Comparison of ENCODE assay signal across 10 cellular contexts in the genomic region with DNA sequence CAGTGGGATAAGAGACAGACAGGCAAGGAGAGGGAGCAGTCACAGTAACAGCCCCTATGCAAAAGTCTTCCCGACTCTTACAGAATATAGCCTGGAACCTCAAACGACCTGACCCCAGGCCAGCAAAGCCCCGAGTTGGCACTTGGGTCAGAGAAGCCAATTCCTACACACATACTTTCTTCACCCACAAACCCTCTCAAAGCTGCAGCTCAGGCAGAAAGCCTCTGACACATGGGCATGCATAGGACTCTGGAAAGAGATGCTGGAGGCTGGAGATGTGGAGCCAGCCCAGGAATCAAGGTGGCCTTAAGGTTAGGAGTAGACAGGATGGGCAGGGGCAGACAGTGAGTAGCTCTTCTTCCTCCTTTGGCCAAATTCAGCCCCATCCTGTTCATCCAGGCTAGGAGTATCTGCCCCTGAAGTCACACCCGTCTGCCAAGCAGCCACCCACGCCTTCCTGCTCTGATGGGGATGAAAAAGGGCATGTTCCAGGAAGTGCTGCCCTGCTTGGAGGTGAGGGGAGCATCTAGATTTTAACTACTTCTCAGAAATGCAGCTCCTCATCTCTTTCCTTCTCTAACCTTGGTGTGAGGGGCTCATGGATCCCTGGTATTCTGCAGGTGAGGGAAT. TPM values are rescaled to one million over a fixed set of nuclear protein-coding genes. Genes with fewer than 3 reads are reported as not detected.
DNase-seq lines count a peak whose midpoint lies in the region; ATAC-seq and TF ChIP-seq lines count a peak whose summit lies in the region.
"Had no signal": no experiment of that assay in that cellular context is flagged by ENCODE, and none has a peak within 500 bp of the region (broad histone marks: within the 10 kb centered on the region; RNA-seq: fewer than 3 reads in every experiment).

No MANE protein-coding gene starts in this region.

- no peaks in the 10 kb centered on the region for H3K27me3 Mint-ChIP-seq in naive thymus-derived CD4-positive, alpha-beta T cell

- H3K27ac ChIP-seq in A673 (ENCODE audit: low read depth, low read length, poor library complexity, severe bottlenecking): no peak overlapping the region
- H3K27ac ChIP-seq in naive thymus-derived CD4-positive, alpha-beta T cell (ENCODE audit: low read depth, low read length): peak overlapping the region; percentile 35

- H3K4me1 ChIP-seq in A673 (ENCODE audit: insufficient read depth, low read length, poor library complexity, severe bottlenecking) (peaks cover 13% of the 10 kb centered on the region), Loucy (ENCODE audit: insufficient read depth, low read length, poor library complexity, severe bottlenecking) (peaks cover 63% of the 10 kb centered on the region)
- peaks cover 27 to 50% of the 10 kb centered on the region in 2 donors for H3K4me1 ChIP-seq in naive thymus-derived CD4-positive, alpha-beta T cell (ENCODE audit: control insufficient read depth in 2 of 2, insufficient read depth in 2 of 2, low read length in 2 of 2)

- peaks cover 0 to 19% (median 6%) of the 10 kb centered on the region in 5 donors for H3K36me3 Mint-ChIP-seq in naive thymus-derived CD4-positive, alpha-beta T cell

- H3K9me3 ChIP-seq in A673 (ENCODE audit: low read depth, low read length, poor library complexity, severe bottlenecking): no peaks in the 10 kb centered on the region
- H3K9me3 ChIP-seq in Loucy (ENCODE audit: insufficient read depth, low read depth, low read length): no peaks in the 10 kb centered on the region
- no peaks in the 10 kb centered on the region for H3K9me3 ChIP-seq in naive thymus-derived CD4-positive, alpha-beta T cell (ENCODE audit: control insufficient read depth in 2 of 3, low read length in 3 of 3)

- H3K9me3 Mint-ChIP-seq in naive thymus-derived CD4-positive, alpha-beta T cell: peaks cover 0 to 3% (median 0%) of the 10 kb centered on the region in 11 donors

- H3K9me2 ChIP-seq in Loucy (replicated peaks; ENCODE audit: low read depth, low read length): no peaks in the 10 kb centered on the region

- peak; percentile 47 for ATAC-seq in naive thymus-derived CD4-positive, alpha-beta T cell
- ATAC-seq in GM18498 (IDR thresholded peaks at IDR 0.05; ENCODE audit: unreplicated experiment): no peak

- H3K4me2 ChIP-seq in Loucy (ENCODE audit: low read depth, low read length, poor library complexity, severe bottlenecking): peak overlapping the region; percentile 96

- POLR2A ChIA-PET in A673 (lab: Charles Lee; ENCODE audit: low non-redundant PET): interaction anchor here (0.7 to 0.8 kb wide), 2 partner anchors 10 to 19 kb away, joined by 6 to 8 read pairs; no protein-coding TSS in a partner anchor
- POLR2A ChIA-PET in naive thymus-derived CD4-positive, alpha-beta T cell (lab: Charles Lee): no interaction called here

- BruUV-seq in A673 (replicated peaks; lab: Mats Ljungman, UMichigan): no TSS peak

- intact Hi-C loops in A673 (cut with micrococcal nuclease; ENCODE audit: unreplicated experiment): no loop called here
- intact Hi-C loops in naive thymus-derived CD4-positive, alpha-beta T cell (cut with micrococcal nuclease): no loop called here

- H4K20me1 ChIP-seq in Loucy (ENCODE audit: insufficient read depth, low read length, poor library complexity, severe bottlenecking): peaks cover 25% of the 10 kb centered on the region

- H3K36me3 ChIP-seq in A673 (ENCODE audit: insufficient read depth, low read length, poor library complexity, severe bottlenecking) (peaks cover 7% of the 10 kb centered on the region), Loucy (ENCODE audit: insufficient read depth, low read length) (peaks cover 5% of the 10 kb centered on the region; the same call in 1 of the 2 replicates)
- peaks cover 0 to 13% (median 0%) of the 10 kb centered on the region in 3 experiments for H3K36me3 ChIP-seq in naive thymus-derived CD4-positive, alpha-beta T cell (ENCODE audit: control insufficient read depth in 2 of 3, insufficient read depth in 3 of 3, low read length in 3 of 3)

- H3K4me3 Mint-ChIP-seq in naive thymus-derived CD4-positive, alpha-beta T cell: peak overlapping the region; percentile 54 to 89 (median 80)

- H3K4me3 ChIP-seq in A673 (ENCODE audit: low read depth, low read length, poor library complexity, severe bottlenecking): no peak overlapping the region
- H3K4me3 ChIP-seq in Loucy (ENCODE audit: low read length, poor library complexity, severe bottlenecking): peak overlapping the region; percentile 61
- H3K4me3 ChIP-seq in naive thymus-derived CD4-positive, alpha-beta T cell (ENCODE audit: low read length): no peak overlapping the region

- no peaks in the 10 kb centered on the region for H3F3A ChIP-seq in Loucy (ENCODE audit: low read depth)

- no peak overlapping the region for H2AFZ ChIP-seq in Loucy (ENCODE audit: low read length)

- peaks cover 51 to 83% (median 75%) of the 10 kb centered on the region in 7 donors for H3K4me1 Mint-ChIP-seq in naive thymus-derived CD4-positive, alpha-beta T cell

- peak overlapping the region; percentile 19 to 89 (median 85) for H3K27ac Mint-ChIP-seq in naive thymus-derived CD4-positive, alpha-beta T cell

- H3K9ac ChIP-seq in Loucy (ENCODE audit: low read depth, low read length, poor library complexity, severe bottlenecking): peak overlapping the region; percentile 36

- TF ChIP-seq CTCF in A673 (conservative IDR thresholded peaks at IDR 0.05; ENCODE audit: low read depth, low read length) (no peak), Loucy (conservative IDR thresholded peaks at IDR 0.05; ENCODE audit: low read length) (no peak)

- H3K27me3 ChIP-seq in A673 (replicated peaks; ENCODE audit: insufficient read depth, low read depth, low read length, poor library complexity) (no peaks in the 10 kb centered on the region), Loucy (ENCODE audit: insufficient read depth, low read length, poor library complexity, severe bottlenecking) (no peaks in the 10 kb centered on the region)
- no peaks in the 10 kb centered on the region for H3K27me3 ChIP-seq in naive thymus-derived CD4-positive, alpha-beta T cell (ENCODE audit: control insufficient read depth in 2 of 2, insufficient read depth in 2 of 2, low read length in 2 of 2)

- peaks cover 56% of the 10 kb centered on the region for H3K79me2 ChIP-seq in Loucy (ENCODE audit: insufficient read depth, low read length)

- DNase-seq in A673 (ENCODE audit: low spot score) (peak; percentile 30), NCI-H82 (lab: John Stamatoyannopoulos, UW) (no peak), OCI-M1 (lab: John Stamatoyannopoulos, UW) (no peak)
- peak; percentile 65 to 74 for DNase-seq in activated T-cell treated with anti-CD3 and anti-CD28 coated beads, Interleukin-2, amount 50 U/mL, for 48 hours
- DNase-seq in naive thymus-derived CD4-positive, alpha-beta T cell: peak in 8 of 9 donors; percentile 16 to 55 (median 26)
- DNase-seq in central memory CD4-positive, alpha-beta T cell: no peak
- DNase-seq: NCI-H510A had no signal

- CTCF ChIA-PET in A673 (lab: Charles Lee): no interaction called here
- CTCF ChIA-PET in naive thymus-derived CD4-positive, alpha-beta T cell (lab: Charles Lee): interaction anchor here (1.0 to 2.3 kb wide), 5 partner anchors 10 to 175 kb away, joined by 3 to 9 read pairs (median 3); no protein-coding TSS in a partner anchor

RNA-seq across cellular contexts. Expression of gene SLC41A1, which starts 7.8 kb away (rescaled TPM):
- 16.1 and 19.5 TPM in 2 replicates for total RNA-seq in A673 (2021)
- 10 to 100 TPM; 16.5 to 32.0 (median 27.8) TPM for total RNA-seq in naive thymus-derived CD4-positive, alpha-beta T cell
- 10 to 100 TPM in 1 of 2 donors, 1 to 10 TPM in 1; 9.1 to 15.9 TPM for polyA plus RNA-seq in naive thymus-derived CD4-positive, alpha-beta T cell

RNA-seq across cellular contexts. Expression of gene RAB29, which starts 29.9 kb away (rescaled TPM):
- 7.9 and 9.5 TPM in 2 replicates for total RNA-seq in A673 (2021)
- 10 to 100 TPM; 23.9 to 55.5 (median 45.9) TPM for total RNA-seq in naive thymus-derived CD4-positive, alpha-beta T cell
- polyA plus RNA-seq in naive thymus-derived CD4-positive, alpha-beta T cell: 10 to 100 TPM; 57.3 to 76.6 TPM

RNA-seq across cellular contexts. Expression of gene PM20D1, which starts 44.7 kb away (rescaled TPM):
- not detected in 2 replicates for total RNA-seq in A673 (2021)
- total RNA-seq in naive thymus-derived CD4-positive, alpha-beta T cell: 1 to 10 TPM in 4 of 5 experiments, under 1 TPM in 1; 0.92 to 2.7 (median 1.9) TPM
- polyA plus RNA-seq in naive thymus-derived CD4-positive, alpha-beta T cell: 1 to 10 TPM; 1.6 to 2.2 TPM
- total RNA-seq: SK-MEL-5 had no signal

RNA-seq across cellular contexts. Expression of gene NUCKS1, which starts 55.2 kb away (rescaled TPM):
- total RNA-seq in A673 (2021): 437 and 468 TPM in 2 replicates
- total RNA-seq in naive thymus-derived CD4-positive, alpha-beta T cell: 100 to 1,000 TPM in 4 of 5 experiments, 10 to 100 TPM in 1; 70.4 to 164 (median 122) TPM
- 10 to 100 TPM; 12.5 to 18.7 TPM for polyA plus RNA-seq in naive thymus-derived CD4-positive, alpha-beta T cell

Comparison
In these comparisons a context has a peak if more than half of its experiments do, and no peak if none do; other contexts are left out.
1. DNase-seq: peak in A673 (single experiment), activated T-cell treated with anti-CD3 and anti-CD28 coated beads, Interleukin-2, amount 50 U/mL, for 48 hours (2 of 2) and naive thymus-derived CD4-positive, alpha-beta T cell (8 of 9); none in NCI-H82 (single experiment), OCI-M1 (single experiment) and central memory CD4-positive, alpha-beta T cell (single experiment).